7 cellular contexts compared by ENCODE assay signal in genomic region chr16:49856741-49857330, GRCh38. TPM values are rescaled to one million over a fixed set of nuclear protein-coding genes. Genes with fewer than 3 reads are reported as not detected.
A peak's percentile ranks its signal among the peaks of the same experiment; 100 is the strongest.
DNase-seq lines count a peak whose midpoint lies in the region; ATAC-seq and TF ChIP-seq lines count a peak whose summit lies in the region.

No MANE protein-coding gene starts in this region.

- ATAC-seq in esophagus mucosa: peak; percentile 65

- WGBS in testis, 2 donors: 1% methylated on average over 42 of the region's 73 CpGs; no CpG with 5 or more reads in 1 of the 2 donors

- H3K4me3 ChIP-seq in GM12864 (ENCODE audit: low read depth, low read length) (peak overlapping the region; percentile 24; the same call in 1 of the 2 replicates), testis (peak overlapping the region in 1 of 2 donors; percentile 74)

- peak overlapping the region in 1 of 2 donors; percentile 90 for H3K27ac ChIP-seq in testis

- no peaks in the 10 kb centered on the region for H3K36me3 Mint-ChIP-seq in activated CD4-positive, alpha-beta memory T cell treated with anti-CD3 and anti-CD28 coated beads for 36 hours
- no peaks in the 10 kb centered on the region for H3K36me3 Mint-ChIP-seq in mesothelial cell of epicardium

- H3K36me3 ChIP-seq in testis (ENCODE audit: low read depth, missing control alignments): no peaks in the 10 kb centered on the region

- H3K9me3 ChIP-seq in testis: no peaks in the 10 kb centered on the region

- intact Hi-C loops in activated CD4-positive, alpha-beta memory T cell treated with anti-CD3 and anti-CD28 coated beads for 36 hours (cut with micrococcal nuclease): loop anchor here (2.0 to 10.0 kb wide), 2 partner anchors 66 to 168 kb away; partner anchors contain the start of gene CNEP1R1
- intact Hi-C loops in testis (cut with DNase I; ENCODE audit: low total_unique reads): no loop called here

- TF ChIP-seq POLR2A in testis (IDR thresholded peaks at IDR 0.05): no peak

- DNase-seq in GM12864 (ENCODE audit: low read depth): no peak
- peak; percentile 33 for DNase-seq in MV-4-11 (lab: John Stamatoyannopoulos, UW)
- peak; percentile 41 for DNase-seq in activated CD4-positive, alpha-beta memory T cell treated with anti-CD3 and anti-CD28 coated beads for 36 hours
- DNase-seq in mesothelial cell of epicardium (ENCODE audit: low spot score in 2 of 2, unreplicated experiment in 2 of 2): peak; percentile 70 to 82
- peak; percentile 85 for DNase-seq in testis
- no peak for DNase-seq in NK-92 treated with Interleukin-12 subunit alpha and Interleukin-12 subunit beta, amount 100 ng/mL, for 24 hours (lab: John Stamatoyannopoulos, UW)

- CTCF ChIA-PET in activated CD4-positive, alpha-beta memory T cell treated with anti-CD3 and anti-CD28 coated beads for 36 hours (lab: Charles Lee): interaction anchor here (0.7 to 3.0 kb wide), 16 partner anchors 12 to 354 kb away, joined by 3 to 15 read pairs (median 4); partner anchors contain the start of gene CNEP1R1

- peaks cover 15% of the 10 kb centered on the region for H3K4me1 Mint-ChIP-seq in activated CD4-positive, alpha-beta memory T cell treated with anti-CD3 and anti-CD28 coated beads for 36 hours (ENCODE audit: low read depth)
- peaks cover 37% of the 10 kb centered on the region for H3K4me1 Mint-ChIP-seq in mesothelial cell of epicardium

- H3K27me3 Mint-ChIP-seq in activated CD4-positive, alpha-beta memory T cell treated with anti-CD3 and anti-CD28 coated beads for 36 hours: peaks cover 36% of the 10 kb centered on the region
- H3K27me3 Mint-ChIP-seq in mesothelial cell of epicardium (ENCODE audit: low read depth): peaks cover 22% of the 10 kb centered on the region

- H3K9me3 Mint-ChIP-seq in activated CD4-positive, alpha-beta memory T cell treated with anti-CD3 and anti-CD28 coated beads for 36 hours: no peaks in the 10 kb centered on the region
- H3K9me3 Mint-ChIP-seq in mesothelial cell of epicardium: no peaks in the 10 kb centered on the region

- no peaks in the 10 kb centered on the region for H3K27me3 ChIP-seq in testis

- TF ChIP-seq CTCF in GM12864 (IDR thresholded peaks at IDR 0.05; ENCODE audit: low read depth, low read length, missing control alignments) (no peak), mesothelial cell of epicardium (IDR thresholded peaks at IDR 0.05; ENCODE audit: unreplicated experiment) (no peak), testis (IDR thresholded peaks at IDR 0.05) (peak in 1 of 3 experiments; percentile 51)

- H3K4me3 Mint-ChIP-seq in activated CD4-positive, alpha-beta memory T cell treated with anti-CD3 and anti-CD28 coated beads for 36 hours: peak overlapping the region; percentile 61
- H3K4me3 Mint-ChIP-seq in mesothelial cell of epicardium: peak overlapping the region; percentile 88

- peaks cover 6% of the 10 kb centered on the region for H3K4me1 ChIP-seq in testis

- POLR2A ChIA-PET in activated CD4-positive, alpha-beta memory T cell treated with anti-CD3 and anti-CD28 coated beads for 36 hours (lab: Charles Lee): no interaction called here

- H3K27ac Mint-ChIP-seq in activated CD4-positive, alpha-beta memory T cell treated with anti-CD3 and anti-CD28 coated beads for 36 hours: no peak overlapping the region
- H3K27ac Mint-ChIP-seq in mesothelial cell of epicardium: peak overlapping the region; percentile 92

RNA-seq across cellular contexts. Expression of gene ZNF423, which starts 0.9 kb away (rescaled TPM):
- total RNA-seq in activated CD4-positive, alpha-beta memory T cell treated with anti-CD3 and anti-CD28 coated beads for 36 hours: not detected
- 0.72 TPM for total RNA-seq in esophagus mucosa
- 19.0 to 20.3 TPM (median 19.8 TPM) in 3 replicates for total RNA-seq in mesothelial cell of epicardium
- total RNA-seq in testis: 10 to 100 TPM; 12.1 to 19.0 TPM
- polyA plus RNA-seq in testis (ENCODE audit: insufficient read depth, low read depth, low replicate concordance): 8.9 TPM

Comparison
In these comparisons a context has a peak if more than half of its experiments do, and no peak if none do; other contexts are left out.
1. DNase-seq: peak in MV-4-11 (single experiment), activated CD4-positive, alpha-beta memory T cell treated with anti-CD3 and anti-CD28 coated beads for 36 hours (single experiment), mesothelial cell of epicardium (2 of 2) and testis (single experiment); none in GM12864 (single experiment) and NK-92 treated with Interleukin-12 subunit alpha and Interleukin-12 subunit beta, amount 100 ng/mL, for 24 hours (single experiment).